Comparison of ENCODE assay signal across 1 cellular context in the genomic region with DNA sequence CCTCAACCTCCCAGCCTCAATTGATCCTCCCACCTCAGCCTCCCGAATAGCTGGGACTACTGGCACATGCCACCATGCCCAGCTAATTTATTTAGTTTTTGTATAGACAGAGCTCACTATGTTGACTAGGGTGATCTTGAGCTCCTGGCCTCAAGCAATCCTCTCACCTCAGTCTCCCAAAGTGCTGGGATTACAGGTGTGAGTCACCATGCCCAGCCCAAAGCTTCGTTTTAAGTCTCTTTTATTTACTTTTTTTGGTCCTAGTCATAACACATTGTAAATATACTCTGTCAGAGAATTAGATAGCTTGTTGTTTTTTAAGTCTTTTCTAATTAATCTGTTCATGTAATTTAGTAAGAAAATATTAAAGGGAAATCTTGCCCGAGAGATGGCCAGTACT.
TF ChIP-seq lines count a peak whose summit lies in the region.

No MANE protein-coding gene starts in this region.

TF ChIP-seq in A549, 52 proteins besides CTCF, POLR2A, EP300 and RAD21 (continued from another document):
- TF ChIP-seq, protein P1, sequence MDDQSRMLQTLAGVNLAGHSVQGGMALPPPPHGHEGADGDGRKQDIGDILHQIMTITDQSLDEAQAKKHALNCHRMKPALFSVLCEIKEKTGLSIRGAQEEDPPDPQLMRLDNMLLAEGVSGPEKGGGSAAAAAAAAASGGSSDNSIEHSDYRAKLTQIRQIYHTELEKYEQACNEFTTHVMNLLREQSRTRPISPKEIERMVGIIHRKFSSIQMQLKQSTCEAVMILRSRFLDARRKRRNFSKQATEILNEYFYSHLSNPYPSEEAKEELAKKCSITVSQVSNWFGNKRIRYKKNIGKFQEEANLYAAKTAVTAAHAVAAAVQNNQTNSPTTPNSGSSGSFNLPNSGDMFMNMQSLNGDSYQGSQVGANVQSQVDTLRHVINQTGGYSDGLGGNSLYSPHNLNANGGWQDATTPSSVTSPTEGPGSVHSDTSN (IDR thresholded peaks at IDR 0.05), result no peak
- TF ChIP-seq SREBF2 (IDR thresholded peaks at IDR 0.05) (no peak), RNF2 (IDR thresholded peaks at IDR 0.05; ENCODE audit: borderline replicate concordance, low read depth) (no peak), ZC3H11A (IDR thresholded peaks at IDR 0.05) (no peak), TFCP2L1 (CRISPR knock-in tag; IDR thresholded peaks at IDR 0.05) (no peak), KDM1A (IDR thresholded peaks at IDR 0.05; ENCODE audit: low read depth) (no peak), RFX5 (IDR thresholded peaks at IDR 0.05) (no peak), CHD4 (IDR thresholded peaks at IDR 0.05; ENCODE audit: borderline replicate concordance) (no peak), SMC3 (IDR thresholded peaks at IDR 0.05) (no peak), HDAC2 (IDR thresholded peaks at IDR 0.05) (no peak), FOSL2 (IDR thresholded peaks at IDR 0.05) (no peak), FOSL2 (CRISPR knock-in tag; IDR thresholded peaks at IDR 0.05) (no peak)
- TF ChIP-seq, protein P2, sequence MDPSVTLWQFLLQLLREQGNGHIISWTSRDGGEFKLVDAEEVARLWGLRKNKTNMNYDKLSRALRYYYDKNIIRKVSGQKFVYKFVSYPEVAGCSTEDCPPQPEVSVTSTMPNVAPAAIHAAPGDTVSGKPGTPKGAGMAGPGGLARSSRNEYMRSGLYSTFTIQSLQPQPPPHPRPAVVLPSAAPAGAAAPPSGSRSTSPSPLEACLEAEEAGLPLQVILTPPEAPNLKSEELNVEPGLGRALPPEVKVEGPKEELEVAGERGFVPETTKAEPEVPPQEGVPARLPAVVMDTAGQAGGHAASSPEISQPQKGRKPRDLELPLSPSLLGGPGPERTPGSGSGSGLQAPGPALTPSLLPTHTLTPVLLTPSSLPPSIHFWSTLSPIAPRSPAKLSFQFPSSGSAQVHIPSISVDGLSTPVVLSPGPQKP (IDR thresholded peaks at IDR 0.05; ENCODE audit: low read depth, low read length), result no peak
- TF ChIP-seq, protein P3, sequence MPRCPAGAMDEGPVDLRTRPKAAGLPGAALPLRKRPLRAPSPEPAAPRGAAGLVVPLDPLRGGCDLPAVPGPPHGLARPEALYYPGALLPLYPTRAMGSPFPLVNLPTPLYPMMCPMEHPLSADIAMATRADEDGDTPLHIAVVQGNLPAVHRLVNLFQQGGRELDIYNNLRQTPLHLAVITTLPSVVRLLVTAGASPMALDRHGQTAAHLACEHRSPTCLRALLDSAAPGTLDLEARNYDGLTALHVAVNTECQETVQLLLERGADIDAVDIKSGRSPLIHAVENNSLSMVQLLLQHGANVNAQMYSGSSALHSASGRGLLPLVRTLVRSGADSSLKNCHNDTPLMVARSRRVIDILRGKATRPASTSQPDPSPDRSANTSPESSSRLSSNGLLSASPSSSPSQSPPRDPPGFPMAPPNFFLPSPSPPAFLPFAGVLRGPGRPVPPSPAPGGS (IDR thresholded peaks at IDR 0.05), result no peak
- TF ChIP-seq, protein P4, sequence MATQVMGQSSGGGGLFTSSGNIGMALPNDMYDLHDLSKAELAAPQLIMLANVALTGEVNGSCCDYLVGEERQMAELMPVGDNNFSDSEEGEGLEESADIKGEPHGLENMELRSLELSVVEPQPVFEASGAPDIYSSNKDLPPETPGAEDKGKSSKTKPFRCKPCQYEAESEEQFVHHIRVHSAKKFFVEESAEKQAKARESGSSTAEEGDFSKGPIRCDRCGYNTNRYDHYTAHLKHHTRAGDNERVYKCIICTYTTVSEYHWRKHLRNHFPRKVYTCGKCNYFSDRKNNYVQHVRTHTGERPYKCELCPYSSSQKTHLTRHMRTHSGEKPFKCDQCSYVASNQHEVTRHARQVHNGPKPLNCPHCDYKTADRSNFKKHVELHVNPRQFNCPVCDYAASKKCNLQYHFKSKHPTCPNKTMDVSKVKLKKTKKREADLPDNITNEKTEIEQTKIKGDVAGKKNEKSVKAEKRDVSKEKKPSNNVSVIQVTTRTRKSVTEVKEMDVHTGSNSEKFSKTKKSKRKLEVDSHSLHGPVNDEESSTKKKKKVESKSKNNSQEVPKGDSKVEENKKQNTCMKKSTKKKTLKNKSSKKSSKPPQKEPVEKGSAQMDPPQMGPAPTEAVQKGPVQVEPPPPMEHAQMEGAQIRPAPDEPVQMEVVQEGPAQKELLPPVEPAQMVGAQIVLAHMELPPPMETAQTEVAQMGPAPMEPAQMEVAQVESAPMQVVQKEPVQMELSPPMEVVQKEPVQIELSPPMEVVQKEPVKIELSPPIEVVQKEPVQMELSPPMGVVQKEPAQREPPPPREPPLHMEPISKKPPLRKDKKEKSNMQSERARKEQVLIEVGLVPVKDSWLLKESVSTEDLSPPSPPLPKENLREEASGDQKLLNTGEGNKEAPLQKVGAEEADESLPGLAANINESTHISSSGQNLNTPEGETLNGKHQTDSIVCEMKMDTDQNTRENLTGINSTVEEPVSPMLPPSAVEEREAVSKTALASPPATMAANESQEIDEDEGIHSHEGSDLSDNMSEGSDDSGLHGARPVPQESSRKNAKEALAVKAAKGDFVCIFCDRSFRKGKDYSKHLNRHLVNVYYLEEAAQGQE (IDR thresholded peaks at IDR 0.05), result no peak
- TF ChIP-seq, protein P5, sequence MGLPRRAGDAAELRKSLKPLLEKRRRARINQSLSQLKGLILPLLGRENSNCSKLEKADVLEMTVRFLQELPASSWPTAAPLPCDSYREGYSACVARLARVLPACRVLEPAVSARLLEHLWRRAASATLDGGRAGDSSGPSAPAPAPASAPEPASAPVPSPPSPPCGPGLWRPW (IDR thresholded peaks at IDR 0.05), result no peak
- TF ChIP-seq, protein P6, sequence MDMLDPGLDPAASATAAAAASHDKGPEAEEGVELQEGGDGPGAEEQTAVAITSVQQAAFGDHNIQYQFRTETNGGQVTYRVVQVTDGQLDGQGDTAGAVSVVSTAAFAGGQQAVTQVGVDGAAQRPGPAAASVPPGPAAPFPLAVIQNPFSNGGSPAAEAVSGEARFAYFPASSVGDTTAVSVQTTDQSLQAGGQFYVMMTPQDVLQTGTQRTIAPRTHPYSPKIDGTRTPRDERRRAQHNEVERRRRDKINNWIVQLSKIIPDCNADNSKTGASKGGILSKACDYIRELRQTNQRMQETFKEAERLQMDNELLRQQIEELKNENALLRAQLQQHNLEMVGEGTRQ (IDR thresholded peaks at IDR 0.05), result no peak
